Comparison of ENCODE assay signal across 6 cellular contexts in the genomic region with DNA sequence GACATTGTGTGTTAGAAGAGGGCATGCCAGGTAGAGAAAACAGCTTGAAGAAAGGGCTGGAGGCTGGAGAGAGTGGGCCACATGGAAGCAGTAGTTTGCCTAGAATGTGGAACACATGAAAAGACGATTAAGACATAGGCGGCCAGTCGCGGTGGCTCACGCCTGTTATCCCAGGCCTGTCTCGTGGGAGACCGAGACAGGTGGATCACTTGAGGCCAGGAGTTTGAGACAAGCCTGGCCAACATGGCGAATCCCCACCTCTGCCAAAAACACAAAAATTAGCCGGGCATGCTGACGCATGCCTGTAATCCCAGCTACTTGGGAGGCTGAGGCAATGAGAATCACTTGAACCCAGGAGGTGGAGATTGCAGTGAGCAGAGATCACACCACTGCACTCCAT.
A peak's percentile ranks its signal among the peaks of the same experiment; 100 is the strongest.
DNase-seq lines count a peak whose midpoint lies in the region; ATAC-seq, FAIRE-seq and TF ChIP-seq lines count a peak whose summit lies in the region.
"Not testable (repeated sequence)": the region's sequence is repeated elsewhere in the genome, so short reads cannot be mapped to it uniquely, and the experiment has no call there.

No MANE protein-coding gene starts in this region.

- TF ChIP-seq POLR2A in spleen (IDR thresholded peaks at IDR 0.05) = not testable (repeated sequence)

- FAIRE-seq in bronchial epithelial cell (lab: Jason Lieb, UNC) = peak; percentile 60

- not testable (repeated sequence) for H3K36me3 ChIP-seq in bronchial epithelial cell (ENCODE audit: control insufficient read depth, insufficient read depth, low read length); spleen

- not testable (repeated sequence) for H3K4me3 Mint-ChIP-seq in T-helper 17 cell

- H3K27ac ChIP-seq in right cardiac atrium (ENCODE audit: low read length); spleen: not testable (repeated sequence)

- WGBS in right cardiac atrium = 94% methylated on average over 10 of the region's 10 CpGs
- 88 to 97% (median 94%) methylated on average over 10 of the region's 10 CpGs for WGBS in spleen, 5 donors

- H3K9me3 ChIP-seq in T-helper 17 cell (ENCODE audit: control insufficient read depth, low read length, poor library complexity, severe bottlenecking); right cardiac atrium (ENCODE audit: control insufficient read depth, low read length); spleen: not testable (repeated sequence)

- H3K27me3 ChIP-seq in bronchial epithelial cell (ENCODE audit: control insufficient read depth, insufficient read depth, low read length); right cardiac atrium (ENCODE audit: control insufficient read depth, insufficient read depth); spleen (replicated peaks in 1 of 7): not testable (repeated sequence)

- TF ChIP-seq CTCF in bronchial epithelial cell (IDR thresholded peaks at IDR 0.05; ENCODE audit: insufficient read depth, low read length, severe bottlenecking); spleen (IDR thresholded peaks at IDR 0.05 in 8 of 11, conservative IDR thresholded peaks at IDR 0.05 in 3 of 11): not testable (repeated sequence)

- intact Hi-C loops in right cardiac atrium (cut with DNase I) = loop anchor here in 1 of 4 donors (5.0 kb wide), 1 partner anchor 33 kb away; no protein-coding TSS in a partner anchor
- intact Hi-C loops in spleen (cut with DNase I; ENCODE audit: low total_unique reads) = not testable (repeated sequence)

- not testable (repeated sequence) for H3K27me3 Mint-ChIP-seq in T-helper 17 cell

- peaks cover 29% of the 10 kb centered on the region for H3K4me1 Mint-ChIP-seq in T-helper 17 cell

- not testable (repeated sequence) for H3K36me3 Mint-ChIP-seq in T-helper 17 cell (ENCODE audit: low read depth)

- H3K4me3 ChIP-seq in bronchial epithelial cell (ENCODE audit: low read depth, low read length); right cardiac atrium (ENCODE audit: low read length); spleen: not testable (repeated sequence)

- DNase-seq in DMS79 treated with DMSO at 0.1 percent for 48 hours (lab: John Stamatoyannopoulos, UW) = peak; percentile 27
- DNase-seq in NCI-H446 treated with DMSO at 0.1 percent for 48 hours (lab: John Stamatoyannopoulos, UW) = peak; percentile 30
- DNase-seq in T-helper 17 cell; bronchial epithelial cell (ENCODE audit: low read depth): not testable (repeated sequence)
- DNase-seq in right cardiac atrium = peak in 2 of 3 donors; percentile 2 to 29
- peak; percentile 49 for DNase-seq in spleen

- peak overlapping the region; percentile 74 for H3K27ac Mint-ChIP-seq in T-helper 17 cell

- H3K4me1 ChIP-seq in right cardiac atrium (ENCODE audit: control insufficient read depth, insufficient read depth, low read length) = not testable (repeated sequence)
- H3K4me1 ChIP-seq in spleen = peaks cover 15 to 39% (median 25%) of the 10 kb centered on the region in 6 donors

- ATAC-seq in T-helper 17 cell, right cardiac atrium: not testable (repeated sequence)
